9 cellular contexts compared by ENCODE assay signal in the genomic region with DNA sequence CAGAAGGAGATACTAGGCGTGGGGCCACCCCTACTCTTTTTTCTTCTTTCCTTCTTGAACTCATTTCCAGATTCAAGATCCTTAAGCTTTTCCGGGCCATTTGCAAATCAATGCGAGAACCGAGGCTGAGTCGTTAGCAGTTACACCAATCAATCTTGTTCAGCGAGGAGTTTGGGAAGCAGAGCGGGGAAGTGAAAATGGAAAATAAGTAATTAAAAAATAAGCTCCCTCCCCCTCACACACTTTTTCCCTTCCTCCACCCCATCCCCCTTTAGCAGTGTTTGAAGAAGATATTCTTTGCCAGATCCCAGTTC. TPM values are rescaled to one million over a fixed set of nuclear protein-coding genes. Genes with fewer than 3 reads are reported as not detected.
A peak's percentile ranks its signal among the peaks of the same experiment; 100 is the strongest.
DNase-seq lines count a peak whose midpoint lies in the region; ATAC-seq, FAIRE-seq and TF ChIP-seq lines count a peak whose summit lies in the region.
"Had no signal": no experiment of that assay in that cellular context is flagged by ENCODE, and none has a peak within 500 bp of the region (broad histone marks: within the 10 kb centered on the region; RNA-seq: fewer than 3 reads in every experiment).

No MANE protein-coding gene starts in this region.

- H3K27ac Mint-ChIP-seq in activated CD8-positive, alpha-beta T cell treated with anti-CD3 and anti-CD28 coated beads for 36 hours, result no peak overlapping the region
- H3K27ac Mint-ChIP-seq: activated B cell treated with CpG ODN at 0.5 μM for 24 hours had no signal

- no peaks in the 10 kb centered on the region for H3K27me3 ChIP-seq in keratinocyte (ENCODE audit: control insufficient read depth, extremely low read depth, insufficient read depth, low read length)
- H3K27me3 ChIP-seq in thoracic aorta (replicated peaks; ENCODE audit: insufficient read depth), result no peaks in the 10 kb centered on the region

- peaks cover 27% of the 10 kb centered on the region for H3K27me3 Mint-ChIP-seq in activated CD8-positive, alpha-beta T cell treated with anti-CD3 and anti-CD28 coated beads for 36 hours

- H3K4me3 ChIP-seq in WI38 (ENCODE audit: low read depth, low read length), result peak overlapping the region; percentile 86
- H3K4me3 ChIP-seq in keratinocyte (ENCODE audit: control insufficient read depth in 2 of 3, extremely low read depth in 1 of 3, insufficient read depth in 2 of 3, low read depth in 1 of 3, low read length in 3 of 3), result peak overlapping the region; percentile 64 to 93 (median 90)
- H3K4me3 ChIP-seq in thoracic aorta, result peak overlapping the region; percentile 77

- H3K4me2 ChIP-seq in keratinocyte (ENCODE audit: control insufficient read depth, extremely low read depth, insufficient read depth, low read depth, low read length), result peak overlapping the region; percentile 93

- H3K4me3 Mint-ChIP-seq in activated CD8-positive, alpha-beta T cell treated with anti-CD3 and anti-CD28 coated beads for 36 hours, result no peak overlapping the region
- H3K4me3 Mint-ChIP-seq: activated B cell treated with CpG ODN at 0.5 μM for 24 hours had no signal

- intact Hi-C loops in activated CD8-positive, alpha-beta T cell treated with anti-CD3 and anti-CD28 coated beads for 36 hours (cut with micrococcal nuclease), result no loop called here

- POLR2A ChIA-PET in activated CD8-positive, alpha-beta T cell treated with anti-CD3 and anti-CD28 coated beads for 36 hours (lab: Charles Lee), result no interaction called here

- FAIRE-seq in keratinocyte (lab: Jason Lieb, UNC), result no peak

- H3K27ac ChIP-seq in keratinocyte (ENCODE audit: control insufficient read depth, insufficient read depth, low read length) (peak overlapping the region; percentile 88), thoracic aorta (peak overlapping the region; percentile 82 to 83)

- TF ChIP-seq CTCF in WI38 (IDR thresholded peaks at IDR 0.05; ENCODE audit: low read depth, low read length) (no peak), keratinocyte (optimal IDR thresholded peaks at IDR 0.05 in 1 of 3, IDR thresholded peaks at IDR 0.05 in 1 of 3, conservative IDR thresholded peaks at IDR 0.05 in 1 of 3; ENCODE audit: extremely low read depth in 1 of 3, insufficient read depth in 2 of 3, low read length in 3 of 3) (no peak), thoracic aorta (IDR thresholded peaks at IDR 0.05) (no peak)
- TF ChIP-seq CTCF in activated CD8-positive, alpha-beta T cell treated with anti-CD3 and anti-CD28 coated beads for 36 hours (IDR thresholded peaks at IDR 0.05), result no peak

- H3K36me3 Mint-ChIP-seq in activated CD8-positive, alpha-beta T cell treated with anti-CD3 and anti-CD28 coated beads for 36 hours (ENCODE audit: low read depth), result no peaks in the 10 kb centered on the region

- H3K9me3 ChIP-seq in keratinocyte (ENCODE audit: control insufficient read depth, low read depth, low read length) (no peaks in the 10 kb centered on the region), thoracic aorta (no peaks in the 10 kb centered on the region)

- peaks cover 14% of the 10 kb centered on the region for H3K4me1 Mint-ChIP-seq in activated CD8-positive, alpha-beta T cell treated with anti-CD3 and anti-CD28 coated beads for 36 hours (ENCODE audit: low read depth)

- no peaks in the 10 kb centered on the region for H3K9me1 ChIP-seq in keratinocyte (ENCODE audit: control insufficient read depth, extremely low read depth, insufficient read depth, low read length)

- ATAC-seq in thoracic aorta (ENCODE audit: insufficient number of reproducible peaks, low FRiP score, low read depth), result no peak
- ATAC-seq in activated CD8-positive, alpha-beta T cell treated with anti-CD3 and anti-CD28 coated beads for 36 hours, result no peak

- peak overlapping the region; percentile 92 for H3K9ac ChIP-seq in keratinocyte (ENCODE audit: control insufficient read depth, extremely low read depth, insufficient read depth, low read length)

- H3K79me2 ChIP-seq in keratinocyte (ENCODE audit: control insufficient read depth, insufficient read depth, low read length), result no peaks in the 10 kb centered on the region

- H3K36me3 ChIP-seq in keratinocyte (ENCODE audit: control insufficient read depth in 2 of 2, extremely low read depth in 1 of 2, insufficient read depth in 2 of 2, low read length in 2 of 2) (no peaks in the 10 kb centered on the region), thoracic aorta (no peaks in the 10 kb centered on the region)

- H4K20me1 ChIP-seq in keratinocyte (ENCODE audit: control insufficient read depth, extremely low read depth, insufficient read depth, low read length), result no peaks in the 10 kb centered on the region

- H3K4me1 ChIP-seq in keratinocyte (ENCODE audit: control insufficient read depth, extremely low read depth, insufficient read depth, low read length) (peaks cover 21% of the 10 kb centered on the region), thoracic aorta (ENCODE audit: control insufficient read depth in 1 of 2, low read depth in 2 of 2) (peaks cover 0 to 24% of the 10 kb centered on the region in 2 donors)

- no peaks in the 10 kb centered on the region for H3K9me3 Mint-ChIP-seq in activated CD8-positive, alpha-beta T cell treated with anti-CD3 and anti-CD28 coated beads for 36 hours
- H3K9me3 Mint-ChIP-seq: activated B cell treated with CpG ODN at 0.5 μM for 24 hours had no signal

- dilution Hi-C loops in keratinocyte (cut with MboI; ENCODE audit: extremely low pct_ligation_motif_present, low sequenced_read_pairs), result no loop called here

- DNase-seq in NCI-H510A treated with DMSO at 0.1 percent for 48 hours (lab: John Stamatoyannopoulos, UW), result peak; percentile 83
- no peak for DNase-seq in NCI-H510A (lab: John Stamatoyannopoulos, UW)
- DNase-seq in keratinocyte (ENCODE audit: low read depth, low spot score), result no peak
- DNase-seq in thoracic aorta (ENCODE audit: low spot score), result no peak
- no peak for DNase-seq in stimulated activated CD4-positive, alpha-beta T cell treated with anti-CD3 and anti-CD28 coated beads, Interleukin-15, amount 100 ng/mL, for 24 hours
- no peak for DNase-seq in activated CD8-positive, alpha-beta T cell treated with anti-CD3 and anti-CD28 coated beads for 36 hours
- no peak for DNase-seq in stimulated activated CD4-positive, alpha-beta T cell treated with anti-CD3 and anti-CD28 coated beads, Interleukin-4, amount 100 ng/mL, for 1 hour

- CTCF ChIA-PET in activated CD8-positive, alpha-beta T cell treated with anti-CD3 and anti-CD28 coated beads for 36 hours (lab: Charles Lee), result interaction anchor here (1.5 kb wide), 1 partner anchor 14 kb away, joined by 3 read pairs; no protein-coding TSS in a partner anchor

- H2AFZ ChIP-seq in keratinocyte (ENCODE audit: control insufficient read depth, low read length), result peak overlapping the region; percentile 98

RNA-seq across cellular contexts. Expression of a gene that starts 1.7 kb away (rescaled TPM):
- polyA plus RNA-seq in keratinocyte, result 0.30 to 1.6 TPM (median 1.6 TPM) in 3 replicates
- polyA plus RNA-seq in keratinocyte (2011; ENCODE audit: low read depth), result 0.40 TPM
- 0.22 and 0.64 TPM in 2 replicates for polyA plus RNA-seq in keratinocyte (2011; cell fraction: cytosol; rRNA removed)
- 0.15 and 0.50 TPM in 2 replicates for polyA plus RNA-seq in keratinocyte (2011; cell fraction: nucleus; rRNA removed)
- 0.11 and 1.6 TPM in 2 replicates for polyA plus RNA-seq in keratinocyte (2012; ENCODE audit: low replicate concordance)
- polyA minus RNA-seq in keratinocyte, result 0.16 to 5.2 TPM (median 1.4 TPM) in 3 replicates
- polyA minus RNA-seq in keratinocyte (2011; cell fraction: cytosol; rRNA and poly(A)+ RNA removed), result not detected
- 0.63 and 2.0 TPM in 2 replicates for polyA minus RNA-seq in keratinocyte (2011; cell fraction: nucleus; rRNA and poly(A)+ RNA removed)
- 10 to 100 TPM; 10.4 to 14.4 TPM for total RNA-seq in thoracic aorta
- not detected for total RNA-seq in activated CD8-positive, alpha-beta T cell treated with anti-CD3 and anti-CD28 coated beads for 36 hours
- total RNA-seq: activated B cell treated with CpG ODN at 0.5 μM for 24 hours had no signal

Comparison
In these comparisons a context has a peak if more than half of its experiments do, and no peak if none do; other contexts are left out.
1. RNA of a gene that starts 1.7 kb away (total RNA-seq): 10.4 to 14.4 TPM in thoracic aorta; not detected in activated CD8-positive, alpha-beta T cell treated with anti-CD3 and anti-CD28 coated beads for 36 hours; every median in the first group is over 10 times any median in the second.
2. Peak in every context shown above with its lines, with median percentiles within 50 percentile points of each other: H3K4me3 ChIP-seq.